In the genomic region with DNA sequence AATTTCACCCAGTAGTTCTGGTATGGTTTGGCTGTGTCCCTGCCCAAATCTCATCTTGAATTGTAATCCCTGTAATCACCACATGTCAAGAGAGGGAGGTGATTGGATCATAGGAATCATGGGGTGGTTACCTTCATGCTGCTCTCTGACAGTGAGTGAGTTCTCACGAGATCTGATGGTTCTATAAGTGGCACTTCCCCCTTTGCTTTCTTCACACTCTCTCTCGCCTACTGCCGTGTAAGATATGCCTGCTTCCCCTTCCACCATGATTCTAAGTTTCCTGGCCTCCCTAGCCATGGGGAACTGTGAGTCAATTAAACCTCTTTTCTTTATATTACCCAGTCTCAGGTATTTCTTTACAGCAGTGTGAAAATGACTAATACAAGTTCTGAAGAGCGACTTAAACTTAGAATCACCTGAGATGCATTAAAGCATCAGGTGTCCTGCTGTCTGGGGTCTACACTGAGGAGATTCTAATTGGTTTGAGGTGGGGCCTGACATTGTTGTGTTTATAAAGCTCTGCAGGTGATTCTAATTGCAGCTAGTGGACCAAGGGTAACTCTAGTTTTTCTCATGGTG, we compare ENCODE assay signal across 19 cellular contexts.
DNase-seq lines count a peak whose midpoint lies in the region; ATAC-seq and TF ChIP-seq lines count a peak whose summit lies in the region.
"Had no signal": no experiment of that assay in that cellular context is flagged by ENCODE, and none has a peak within 500 bp of the region (broad histone marks: within the 10 kb centered on the region; RNA-seq: fewer than 3 reads in every experiment).

No MANE protein-coding gene starts in this region.

- peak; percentile 32 to 36 for ATAC-seq in activated CD4-positive, CD25-positive, alpha-beta regulatory T cell treated with anti-CD3 and anti-CD28 coated beads, Interleukin-2, amount 50 U/mL, for 24 hours
- no peak for ATAC-seq in HG02938 (IDR thresholded peaks at IDR 0.05; ENCODE audit: unreplicated experiment)
- ATAC-seq: heart left ventricle had no signal

- no peak for DNase-seq in activated CD4-positive, CD25-positive, alpha-beta regulatory T cell treated with anti-CD3 and anti-CD28 coated beads, Interleukin-2, amount 50 U/mL, for 72 hours
- DNase-seq in HL-60 (ENCODE audit: low read depth in 1 of 2, low spot score in 1 of 2) (peak; percentile 64 to 74), OCI-LY7 (ENCODE audit: low spot score) (peak; percentile 14), transverse colon (no peak), left ventricle myocardium inferior (no peak)
- DNase-seq: activated CD4-positive, CD25-positive, alpha-beta regulatory T cell; DMS79; heart left ventricle; kidney; NCI-H1417 treated with DMSO at 0.1 percent for 48 hours; PC-9; stimulated activated CD4-positive, alpha-beta T cell treated with anti-CD3 and anti-CD28 coated beads, Interleukin-12 subunit alpha, Interleukin-12 subunit beta, amount 100 ng/mL, for 4 hours; stomach had no signal

- no peaks in the 10 kb centered on the region for H3K9me2 ChIP-seq in OCI-LY7 (ENCODE audit: insufficient read depth, low read length)

- no peak overlapping the region for H3K9ac ChIP-seq in iPS-18a (ENCODE audit: low read length)
- H3K9ac ChIP-seq: neural progenitor cell had no signal

- H3K9me3 ChIP-seq in OCI-LY7 (ENCODE audit: low read length) (no peaks in the 10 kb centered on the region), iPS-18a (ENCODE audit: control insufficient read depth, low read depth, low read length) (no peaks in the 10 kb centered on the region), transverse colon (no peaks in the 10 kb centered on the region), left ventricle myocardium inferior (replicated peaks) (no peaks in the 10 kb centered on the region)
- H3K9me3 ChIP-seq: heart left ventricle, stomach, vagina had no signal

- intact Hi-C loops in OCI-LY7 (cut with micrococcal nuclease; ENCODE audit: unreplicated experiment) (no loop called here), transverse colon (cut with DNase I; ENCODE audit: low total_unique reads) (no loop called here), left ventricle myocardium inferior (cut with micrococcal nuclease) (no loop called here)

- H3K4me3 ChIP-seq in HL-60 (replicated peaks; ENCODE audit: insufficient read depth, low read length) (no peak overlapping the region), OCI-LY7 (ENCODE audit: low read depth, low read length, poor library complexity, severe bottlenecking) (no peak overlapping the region), iPS-18a (ENCODE audit: low read length) (peak overlapping the region; percentile 11), transverse colon (no peak overlapping the region), left ventricle myocardium inferior (no peak overlapping the region)
- H3K4me3 ChIP-seq: heart left ventricle, neural progenitor cell, PC-9, stomach, vagina had no signal

- H3K4me2 ChIP-seq in OCI-LY7 (ENCODE audit: low read length) = no peak overlapping the region
- H3K4me2 ChIP-seq: neural progenitor cell, PC-9 had no signal

- no peak overlapping the region for H3K27ac ChIP-seq in HL-60 (replicated peaks)
- no peak overlapping the region for H3K27ac ChIP-seq in OCI-LY7 (ENCODE audit: low read depth, low read length, poor library complexity, severe bottlenecking)
- no peak overlapping the region for H3K27ac ChIP-seq in iPS-18a (ENCODE audit: low read length)
- no peak overlapping the region for H3K27ac ChIP-seq in transverse colon
- no peak overlapping the region for H3K27ac ChIP-seq in left ventricle myocardium inferior (replicated peaks)
- H3K27ac ChIP-seq: C4-2B, heart left ventricle, neural progenitor cell, PC-9, stomach, vagina had no signal

- BruUV-seq in OCI-LY7 (replicated peaks; lab: Mats Ljungman, UMichigan) = no TSS peak

- H3K79me2 ChIP-seq in OCI-LY7 (ENCODE audit: insufficient read depth, low read depth, low read length) = no peaks in the 10 kb centered on the region

- H3K36me3 ChIP-seq in OCI-LY7 (ENCODE audit: insufficient read depth, low read length) (no peaks in the 10 kb centered on the region), iPS-18a (ENCODE audit: control insufficient read depth, low read depth, low read length) (no peaks in the 10 kb centered on the region), transverse colon (no peaks in the 10 kb centered on the region), left ventricle myocardium inferior (no peaks in the 10 kb centered on the region)
- H3K36me3 ChIP-seq: heart left ventricle, neural progenitor cell, stomach, vagina had no signal

- CTCF ChIA-PET in OCI-LY7 (lab: Charles Lee; ENCODE audit: unreplicated experiment) = no interaction called here

- WGBS in transverse colon (ENCODE audit: low coverage in 1 of 2), 2 donors = 79 to 88% methylated on average over 1 to 4 of the region's 4 CpGs

- no peak overlapping the region for H2AFZ ChIP-seq in OCI-LY7 (ENCODE audit: low read length)
- H2AFZ ChIP-seq: neural progenitor cell, PC-9 had no signal

- TF ChIP-seq POLR2A in transverse colon (IDR thresholded peaks at IDR 0.05) = no peak

- no peaks in the 10 kb centered on the region for H3K4me1 ChIP-seq in OCI-LY7 (ENCODE audit: insufficient read depth, low read length, poor library complexity, severe bottlenecking)
- H3K4me1 ChIP-seq in iPS-18a (ENCODE audit: control insufficient read depth, low read depth, low read length) = peaks cover 13% of the 10 kb centered on the region
- no peaks in the 10 kb centered on the region for H3K4me1 ChIP-seq in transverse colon
- H3K4me1 ChIP-seq in left ventricle myocardium inferior = no peaks in the 10 kb centered on the region
- H3K4me1 ChIP-seq: heart left ventricle, stomach, vagina had no signal

- POLR2A ChIA-PET in OCI-LY7 (lab: Charles Lee) = no interaction called here

- H4K20me1 ChIP-seq in OCI-LY7 (ENCODE audit: insufficient read depth, low read length) = no peaks in the 10 kb centered on the region

- TF ChIP-seq EP300 in transverse colon (IDR thresholded peaks at IDR 0.05; ENCODE audit: low read depth) = no peak

- in situ Hi-C loops in transverse colon (cut with MboI; ENCODE audit: low pct_ligation_motif_present in 1 of 4, low pct_unique_long_range_greater_than_20kb in 1 of 4, low sequenced_read_pairs in 3 of 4) = no loop called here

- H3K27me3 ChIP-seq in HL-60 (ENCODE audit: insufficient read depth, poor library complexity, severe bottlenecking) (no peaks in the 10 kb centered on the region), iPS-18a (ENCODE audit: control insufficient read depth, insufficient read depth, low read length) (no peaks in the 10 kb centered on the region), transverse colon (no peaks in the 10 kb centered on the region), left ventricle myocardium inferior (ENCODE audit: low read depth) (no peaks in the 10 kb centered on the region)
- H3K27me3 ChIP-seq: heart left ventricle, neural progenitor cell, stomach, vagina had no signal

- TF ChIP-seq CTCF in HL-60 (IDR thresholded peaks at IDR 0.05; ENCODE audit: insufficient read depth, low read length) (no peak), OCI-LY7 (conservative IDR thresholded peaks at IDR 0.05; ENCODE audit: low read length) (no peak), transverse colon (IDR thresholded peaks at IDR 0.05) (no peak), left ventricle myocardium inferior (IDR thresholded peaks at IDR 0.05; ENCODE audit: borderline replicate concordance) (no peak)

Comparison
In these comparisons a context has a peak if more than half of its experiments do, and no peak if none do; other contexts are left out.
1. DNase-seq: peak in HL-60 (2 of 2) and OCI-LY7 (single experiment); none in activated CD4-positive, CD25-positive, alpha-beta regulatory T cell treated with anti-CD3 and anti-CD28 coated beads, Interleukin-2, amount 50 U/mL, for 72 hours (single experiment), transverse colon (single experiment) and left ventricle myocardium inferior (single experiment).